In the genomic region with DNA sequence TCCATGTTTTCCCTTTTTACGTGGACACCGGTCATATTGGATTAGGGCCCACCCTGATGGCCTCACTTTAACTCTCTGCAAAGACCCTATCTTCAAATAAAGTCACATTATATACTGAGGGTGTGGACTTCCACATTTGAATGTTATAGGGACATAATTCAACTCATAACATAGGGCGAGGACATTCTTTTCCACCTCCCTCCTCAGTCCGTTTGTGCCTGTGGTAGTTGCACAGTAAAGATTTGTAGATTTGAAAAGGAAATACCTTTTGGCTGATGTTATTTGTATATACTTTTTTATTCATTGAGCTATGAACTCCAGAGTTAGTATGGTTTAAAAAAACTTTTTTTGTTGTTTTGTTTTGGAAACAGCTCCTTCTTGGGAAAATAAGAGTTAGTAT, we compare ENCODE assay signal across 23 cellular contexts.
"Had no signal": no experiment of that assay in that cellular context is flagged by ENCODE, and none has a peak within 500 bp of the region (broad histone marks: within the 10 kb centered on the region; RNA-seq: fewer than 3 reads in every experiment).

No MANE protein-coding gene starts in this region.

- H3K4me3 ChIP-seq: coronary artery, gastrocnemius medialis, left lung, ovary, psoas muscle, sigmoid colon, testis, tibial artery, upper lobe of left lung had no signal

- H3K36me3 ChIP-seq: gastrocnemius medialis, ovary had no signal

- H3K9me3 ChIP-seq: gastrocnemius medialis, left lung, ovary, psoas muscle, sigmoid colon, testis, tibial artery, upper lobe of left lung had no signal

- H3K27ac ChIP-seq: coronary artery, gastrocnemius medialis, left lung, ovary, psoas muscle, sigmoid colon, testis, tibial artery, upper lobe of left lung had no signal

- ATAC-seq: effector memory CD8-positive, alpha-beta T cell; gastrocnemius medialis; left lung; natural killer cell; psoas muscle; right cardiac atrium; stimulated activated memory B cell treated with anti-CD40 and anti-IgM and Interleukin-4, amounts not matched to agents 10 μg/mL and 1 μg/mL and 100 μg/mL, for 72 hours; stimulated activated naive CD8-positive, alpha-beta T cell treated with anti-CD3 and anti-CD28 coated beads, Interleukin-15, Interleukin-2, amounts not matched to agents 100 U/mL and 50 U/mL, for 24 hours had no signal

- H3K4me1 ChIP-seq: gastrocnemius medialis, left lung, sigmoid colon, testis, upper lobe of left lung had no signal

- H3K27me3 ChIP-seq: gastrocnemius medialis, left lung, ovary, sigmoid colon, testis, tibial artery, upper lobe of left lung had no signal

- DNase-seq: dermis blood vessel endothelial cell; effector memory CD8-positive, alpha-beta T cell; foreskin fibroblast; gastrocnemius medialis; head of caudate nucleus; left lung; mesendoderm; natural killer cell; occipital lobe; ovary; posterior cingulate gyrus; psoas muscle; right cardiac atrium; sigmoid colon; stimulated activated CD4-positive, alpha-beta T cell treated with anti-CD3 and anti-CD28 coated beads, Interleukin-2, amount 100 ng/mL, for 24 hours; stimulated activated CD4-positive, alpha-beta T cell treated with anti-CD3 and anti-CD28 coated beads, Interleukin-4, amount 100 ng/mL, for 4 hours; stimulated activated naive CD8-positive, alpha-beta T cell treated with anti-CD3 and anti-CD28 coated beads, Interleukin-15, Interleukin-2, amounts not matched to agents 100 U/mL and 50 U/mL, for 24 hours; substantia nigra; testis; tibial artery; upper lobe of left lung had no signal
